In genomic region chr11:114264381-114264780, GRCh38 we compare ENCODE assay signal across 34 cellular contexts. TPM values are rescaled to one million over a fixed set of nuclear protein-coding genes. Genes with fewer than 3 reads are reported as not detected.
"Had no signal": no experiment of that assay in that cellular context is flagged by ENCODE, and none has a peak within 500 bp of the region (broad histone marks: within the 10 kb centered on the region; RNA-seq: fewer than 3 reads in every experiment).

No MANE protein-coding gene starts in this region.

- H3K36me3 ChIP-seq: adrenal gland, cardiac muscle cell, colonic mucosa had no signal

- H3K27me3 ChIP-seq: adrenal gland, body of pancreas, cardiac muscle cell, colonic mucosa, dorsolateral prefrontal cortex had no signal

- DNase-seq: activated CD4-positive, alpha-beta memory T cell treated with anti-CD3 and anti-CD28 coated beads for 36 hours; activated CD4-positive, alpha-beta T cell treated with anti-CD3 and anti-CD28 coated beads for 36 hours; activated CD4-positive, alpha-beta T cell treated with anti-CD3 and anti-CD28 coated beads, Interleukin-2, amount 10 ng/mL, durations not matched to agents 24 days and 14 days; activated CD4-positive, CD25-positive, alpha-beta regulatory T cell; activated CD4-positive, CD25-positive, alpha-beta regulatory T cell treated with anti-CD3 and anti-CD28 coated beads, Interleukin-2, amount 50 U/mL, for 72 hours; activated CD8-positive, alpha-beta memory T cell treated with anti-CD3 and anti-CD28 coated beads, Interleukin-2, amount 10 ng/mL, durations not matched to agents 7 days and 5 days; activated CD8-positive, alpha-beta memory T cell treated with anti-CD3 and anti-CD28 coated beads, Interleukin-2, amount 50 U/mL, for 4 hours; activated CD8-positive, alpha-beta T cell treated with anti-CD3 and anti-CD28 coated beads, Interleukin-2, amount 10 ng/mL, durations not matched to agents 7 days and 5 days; activated effector memory CD4-positive, alpha-beta T cell treated with anti-CD3 and anti-CD28 coated beads, Interleukin-2, amount 50 U/mL, for 16 hours; activated naive CD4-positive, alpha-beta T cell treated with anti-CD3 and anti-CD28 coated beads for 36 hours; activated naive CD8-positive, alpha-beta T cell treated with anti-CD3 and anti-CD28 coated beads for 36 hours; activated naive CD8-positive, alpha-beta T cell treated with anti-CD3 and anti-CD28 coated beads, Interleukin-2, amount 50 U/mL, for 24 hours; activated T-cell treated with anti-CD3 and anti-CD28 coated beads, Interleukin-2, amount 50 U/mL, for 1 hour; activated T-cell treated with anti-CD3 and anti-CD28 coated beads, Interleukin-2, amount 50 U/mL, for 48 hours; amygdala; aorta; body of pancreas; central memory CD4-positive, alpha-beta T cell; cerebellar nuclear complex; colonic mucosa; dorsolateral prefrontal cortex; effector memory CD4-positive, alpha-beta T cell; foreskin fibroblast; glutamatergic neuron; T-helper 2 cell had no signal

- H3K4me3 ChIP-seq: adrenal gland, body of pancreas, cardiac muscle cell, colonic mucosa, dorsolateral prefrontal cortex had no signal

- H3K4me1 ChIP-seq: colonic mucosa had no signal

- ATAC-seq: activated CD4-positive, alpha-beta T cell treated with anti-CD3 and anti-CD28 coated beads for 36 hours; activated CD8-positive, alpha-beta memory T cell treated with anti-CD3 and anti-CD28 coated beads, Interleukin-2, amount 10 ng/mL, durations not matched to agents 7 days and 5 days; activated CD8-positive, alpha-beta T cell treated with anti-CD3 and anti-CD28 coated beads, Interleukin-2, amount 10 ng/mL, durations not matched to agents 7 days and 5 days; activated naive CD8-positive, alpha-beta T cell treated with anti-CD3 and anti-CD28 coated beads, Interleukin-2, amount 50 U/mL, for 24 hours; body of pancreas; esophagus mucosa had no signal

- H3K27ac ChIP-seq: body of pancreas, cardiac muscle cell, colonic mucosa, dorsolateral prefrontal cortex had no signal

- H3K9me3 ChIP-seq: adrenal gland, body of pancreas, colonic mucosa had no signal

- FAIRE-seq: frontal cortex had no signal

RNA-seq across cellular contexts. Expression of gene NNMT, which starts 31.8 kb away (rescaled TPM):
- total RNA-seq: activated CD4-positive, alpha-beta memory T cell treated with anti-CD3 and anti-CD28 coated beads for 36 hours; activated CD4-positive, alpha-beta T cell treated with anti-CD3 and anti-CD28 coated beads for 36 hours; activated CD4-positive, alpha-beta T cell treated with anti-CD3 and anti-CD28 coated beads, Interleukin-2, amount 10 ng/mL, durations not matched to agents 24 days and 14 days; activated CD8-positive, alpha-beta memory T cell treated with anti-CD3 and anti-CD28 coated beads for 36 hours; activated CD8-positive, alpha-beta memory T cell treated with anti-CD3 and anti-CD28 coated beads, Interleukin-2, amount 10 ng/mL, durations not matched to agents 7 days and 5 days; activated CD8-positive, alpha-beta T cell treated with anti-CD3 and anti-CD28 coated beads, Interleukin-2, amount 10 ng/mL, durations not matched to agents 7 days and 5 days; activated naive CD4-positive, alpha-beta T cell treated with anti-CD3 and anti-CD28 coated beads for 36 hours; activated naive CD8-positive, alpha-beta T cell treated with anti-CD3 and anti-CD28 coated beads for 36 hours; activated T-helper 1 cell treated with anti-CD3 and anti-CD28 coated beads, Interleukin-12 subunit alpha, Interleukin-12 subunit beta, Interleukin-2, Interleukin-4 antibody, amounts not matched to agents 30 ng/mL and 10 ng/mL and 1 ng/mL, durations not matched to agents 14 hours and 24 hours and 36 hours; activated T-helper 2 cell treated with anti-CD3 and anti-CD28 coated beads, Interferon-gamma antibody, Interleukin-2, Interleukin-4, amounts not matched to agents 10 μg/mL and 5 μg/mL and 100 μg/mL, durations not matched to agents 14 hours and 24 hours and 36 hours; cardiac muscle cell; endodermal cell; T-helper 1 cell treated with Interleukin-12 subunit alpha and Interleukin-12 subunit beta and Interleukin-4 antibody, amounts not matched to agents 30 ng/mL and 1 ng/mL, for 36 hours had no signal
